Comparison of ENCODE assay signal across 28 cellular contexts in the genomic region with DNA sequence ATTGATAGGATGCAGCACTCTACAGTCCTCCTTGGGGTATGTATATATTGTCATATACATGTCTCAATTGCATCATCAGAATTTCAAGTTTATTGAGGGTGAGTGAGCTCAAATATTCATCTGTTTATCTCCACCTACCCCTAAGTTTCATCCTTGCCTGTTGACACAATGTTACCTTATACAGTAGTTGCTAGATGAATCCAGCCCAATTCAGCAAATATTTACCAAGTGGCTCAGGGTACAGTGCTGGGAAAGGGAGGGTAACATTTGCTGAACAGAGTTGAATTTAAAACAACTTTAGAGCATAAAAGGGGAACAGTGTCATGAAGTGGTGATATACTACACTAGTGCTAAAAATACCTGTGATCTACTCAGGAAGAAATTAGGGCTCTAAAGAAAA. TPM values are rescaled to one million over a fixed set of nuclear protein-coding genes. Genes with fewer than 3 reads are reported as not detected.
"Had no signal": no experiment of that assay in that cellular context is flagged by ENCODE, and none has a peak within 500 bp of the region (broad histone marks: within the 10 kb centered on the region; RNA-seq: fewer than 3 reads in every experiment).

No MANE protein-coding gene starts in this region.

- H3K27ac Mint-ChIP-seq: activated B cell treated with CpG ODN at 0.5 μM for 24 hours; activated CD4-positive, alpha-beta T cell treated with anti-CD3 and anti-CD28 coated beads for 36 hours; activated naive CD8-positive, alpha-beta T cell treated with anti-CD3 and anti-CD28 coated beads, Interleukin-2, amount 10 ng/mL, durations not matched to agents 7 days and 5 days; nephron progenitor cell; stimulated activated naive CD8-positive, alpha-beta T cell treated with anti-CD3 and anti-CD28 coated beads, Interleukin-15, Interleukin-2, amounts not matched to agents 100 ng/mL and 50 ng/mL, for 24 hours had no signal

- H3K4me3 Mint-ChIP-seq: activated B cell treated with CpG ODN at 0.5 μM for 24 hours; activated CD4-positive, alpha-beta T cell treated with anti-CD3 and anti-CD28 coated beads for 36 hours; activated naive CD8-positive, alpha-beta T cell treated with anti-CD3 and anti-CD28 coated beads, Interleukin-2, amount 10 ng/mL, durations not matched to agents 7 days and 5 days; central memory CD8-positive, alpha-beta T cell; nephron progenitor cell; stimulated activated naive CD8-positive, alpha-beta T cell treated with anti-CD3 and anti-CD28 coated beads, Interleukin-15, Interleukin-2, amounts not matched to agents 100 ng/mL and 50 ng/mL, for 24 hours had no signal

- H3K36me3 Mint-ChIP-seq: activated naive CD8-positive, alpha-beta T cell treated with anti-CD3 and anti-CD28 coated beads, Interleukin-2, amount 10 ng/mL, durations not matched to agents 7 days and 5 days had no signal

- H3K4me1 Mint-ChIP-seq: activated B cell treated with CpG ODN at 0.5 μM for 24 hours; activated CD4-positive, alpha-beta T cell treated with anti-CD3 and anti-CD28 coated beads for 36 hours; activated naive CD8-positive, alpha-beta T cell treated with anti-CD3 and anti-CD28 coated beads, Interleukin-2, amount 10 ng/mL, durations not matched to agents 7 days and 5 days; central memory CD8-positive, alpha-beta T cell; nephron progenitor cell had no signal

- ATAC-seq: activated CD4-positive, alpha-beta T cell treated with anti-CD3 and anti-CD28 coated beads for 36 hours; lower lobe of right lung; mucosa of descending colon; psoas muscle had no signal

- H3K9me3 Mint-ChIP-seq: activated B cell treated with CpG ODN at 0.5 μM for 24 hours; activated naive CD8-positive, alpha-beta T cell treated with anti-CD3 and anti-CD28 coated beads, Interleukin-2, amount 10 ng/mL, durations not matched to agents 7 days and 5 days; central memory CD8-positive, alpha-beta T cell; stimulated activated naive CD8-positive, alpha-beta T cell treated with anti-CD3 and anti-CD28 coated beads, Interleukin-15, Interleukin-2, amounts not matched to agents 100 ng/mL and 50 ng/mL, for 24 hours had no signal

- DNase-seq: activated B cell treated with CpG ODN at 0.5 μM for 24 hours; activated CD4-positive, alpha-beta T cell treated with anti-CD3 and anti-CD28 coated beads for 36 hours; activated CD4-positive, alpha-beta T cell treated with anti-CD3 and anti-CD28 coated beads, Interleukin-2, amount 50 U/mL, for 48 hours; activated naive CD4-positive, alpha-beta T cell treated with Interleukin-2 at 50 U/mL for 16 hours; activated naive CD8-positive, alpha-beta T cell treated with anti-CD3 and anti-CD28 coated beads, Interleukin-2, amount 10 ng/mL, durations not matched to agents 7 days and 5 days; activated T-cell treated with anti-CD3 and anti-CD28 coated beads, Interleukin-2, amount 50 U/mL, for 48 hours; amniotic stem cell; effector memory CD4-positive, alpha-beta T cell; head of caudate nucleus; hypothalamus; lower lobe of right lung; mesendoderm; mucosa of descending colon; nephron progenitor cell; pancreas; psoas muscle; stimulated activated CD4-positive, alpha-beta T cell treated with anti-CD3 and anti-CD28 coated beads, Interleukin-4, amount 100 ng/mL, for 4 hours; substantia nigra; T-helper 9 cell; tibial artery had no signal

- H3K27ac ChIP-seq: breast epithelium, esophagus muscularis mucosa, lower lobe of right lung, pancreas, psoas muscle, right atrium auricular region, tibial artery had no signal

RNA-seq across cellular contexts. Expression of a gene that starts 14.4 kb away (rescaled TPM):
- total RNA-seq: activated B cell treated with CpG ODN at 0.5 μM for 24 hours; activated CD4-positive, alpha-beta T cell treated with anti-CD3 and anti-CD28 coated beads for 36 hours; activated naive CD8-positive, alpha-beta T cell treated with anti-CD3 and anti-CD28 coated beads, Interleukin-2, amount 10 ng/mL, durations not matched to agents 7 days and 5 days; breast epithelium; dermis microvascular lymphatic vessel endothelial cell; endothelial cell of umbilical vein; lower lobe of right lung; psoas muscle; ureter had no signal
